ENCODE assay signal across 8 cellular contexts in genomic region chr2:237590272-237591020, GRCh38. TPM values are rescaled to one million over a fixed set of nuclear protein-coding genes. Genes with fewer than 3 reads are reported as not detected.
DNase-seq lines count a peak whose midpoint lies in the region; TF ChIP-seq lines count a peak whose summit lies in the region.

A gene with protein sequence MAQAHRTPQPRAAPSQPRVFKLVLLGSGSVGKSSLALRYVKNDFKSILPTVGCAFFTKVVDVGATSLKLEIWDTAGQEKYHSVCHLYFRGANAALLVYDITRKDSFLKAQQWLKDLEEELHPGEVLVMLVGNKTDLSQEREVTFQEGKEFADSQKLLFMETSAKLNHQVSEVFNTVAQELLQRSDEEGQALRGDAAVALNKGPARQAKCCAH (minus strand): TSS chr2:237590734. CDS start chr2:237586154, 4,580 bp downstream.

- peaks cover 13% of the 10 kb centered on the region for H3K27me3 Mint-ChIP-seq in progenitor cell of endocrine pancreas

- peak within 1 kb of the TSS; percentile 37 for H3K9ac ChIP-seq in NT2/D1 (ENCODE audit: insufficient read length, low read depth)

- H3K36me3 ChIP-seq in NT2/D1 (ENCODE audit: insufficient read depth, insufficient read length, low read length): no peaks in the 10 kb centered on the region
- no peaks in the 10 kb centered on the region for H3K36me3 ChIP-seq in brain microvascular endothelial cell (replicated peaks)

- peak within 1 kb of the TSS; percentile 95 for H3K27ac Mint-ChIP-seq in progenitor cell of endocrine pancreas

- in situ Hi-C loops in brain microvascular endothelial cell (cut with HindIII; ENCODE audit: low pct_ligation_motif_present, low sequenced_read_pairs): no loop called here

- TF ChIP-seq CTCF in fibroblast of the aortic adventitia (IDR thresholded peaks at IDR 0.05; ENCODE audit: insufficient read depth, low read length) (no peak), progenitor cell of endocrine pancreas (IDR thresholded peaks at IDR 0.05; ENCODE audit: unreplicated experiment) (no peak), brain microvascular endothelial cell (IDR thresholded peaks at IDR 0.05; ENCODE audit: low read depth, low read length, missing control alignments) (no peak)

- peaks cover 40% of the 10 kb centered on the region for H3K4me1 Mint-ChIP-seq in progenitor cell of endocrine pancreas (ENCODE audit: low read depth)

- peaks cover 42% of the 10 kb centered on the region for H3K4me1 ChIP-seq in NT2/D1 (ENCODE audit: insufficient read depth, insufficient read length)

- H3K4me3 ChIP-seq in NT2/D1 (ENCODE audit: insufficient read length, low read depth) (peak within 1 kb of the TSS; percentile 13), fibroblast of the aortic adventitia (ENCODE audit: low read depth, low read length) (no peak within 1 kb of the TSS), brain microvascular endothelial cell (ENCODE audit: low read depth, low read length) (no peak within 1 kb of the TSS)

- no peak within 1 kb of the TSS for H3K27ac ChIP-seq in brain microvascular endothelial cell

- no peaks in the 10 kb centered on the region for H3K9me3 Mint-ChIP-seq in progenitor cell of endocrine pancreas (ENCODE audit: low read depth)

- peak within 1 kb of the TSS; percentile 81 for H3K4me3 Mint-ChIP-seq in progenitor cell of endocrine pancreas (ENCODE audit: low read depth)

- DNase-seq in EL: peak; percentile 33
- DNase-seq in NT2/D1 (ENCODE audit: low read depth, low spot score): no peak
- DNase-seq in fibroblast of the aortic adventitia (ENCODE audit: low read depth): peak; percentile 67
- peak; percentile 50 for DNase-seq in progenitor cell of endocrine pancreas (ENCODE audit: low spot score, unreplicated experiment)
- DNase-seq in brain microvascular endothelial cell: no peak
- DNase-seq in NCI-H446 treated with DMSO at 0.1 percent for 48 hours (lab: John Stamatoyannopoulos, UW): no peak
- DNase-seq in NCI-H187 (lab: John Stamatoyannopoulos, UW): no peak
- DNase-seq in activated gamma-delta T cell treated with Interleukin-2 at 50 U/mL for 16 hours: no peak

- H3K27me3 ChIP-seq in NT2/D1 (ENCODE audit: insufficient read depth, insufficient read length) (no peaks in the 10 kb centered on the region), brain microvascular endothelial cell (replicated peaks) (no peaks in the 10 kb centered on the region)

- H3K36me3 Mint-ChIP-seq in progenitor cell of endocrine pancreas (ENCODE audit: insufficient read depth): peaks cover 10% of the 10 kb centered on the region

- H3K9me3 ChIP-seq in NT2/D1 (ENCODE audit: insufficient read depth, low read length): peaks cover 7% of the 10 kb centered on the region; the same call in 1 of the 2 replicates

RNA-seq across cellular contexts. Expression of the gene that starts here (rescaled TPM):
- 0.54 and 3.5 TPM in 2 replicates for total RNA-seq in fibroblast of the aortic adventitia (ENCODE audit: low replicate concordance)
- total RNA-seq in progenitor cell of endocrine pancreas: 49.9 and 52.0 TPM in 2 replicates

Comparison
In these comparisons a context has a peak if more than half of its experiments do, and no peak if none do; other contexts are left out.
1. RNA of the gene that starts here (total RNA-seq): 49.9 to 52.0 TPM in progenitor cell of endocrine pancreas; 0.54 to 3.5 TPM in fibroblast of the aortic adventitia; every median in the first group is over 10 times any median in the second.
2. DNase-seq: peak in EL (single experiment), fibroblast of the aortic adventitia (single experiment) and progenitor cell of endocrine pancreas (single experiment); none in NT2/D1 (single experiment), brain microvascular endothelial cell (single experiment), NCI-H446 treated with DMSO at 0.1 percent for 48 hours (single experiment), NCI-H187 (0 of 2) and activated gamma-delta T cell treated with Interleukin-2 at 50 U/mL for 16 hours (single experiment).